ENCODE assay signal across 8 cellular contexts in genomic region chr6:24718449-24719124, GRCh38. TPM values are rescaled to one million over a fixed set of nuclear protein-coding genes. Genes with fewer than 3 reads are reported as not detected.
A peak's percentile ranks its signal among the peaks of the same experiment; 100 is the strongest.
DNase-seq lines count a peak whose midpoint lies in the region; ATAC-seq and TF ChIP-seq lines count a peak whose summit lies in the region.

No MANE protein-coding gene starts in this region.

- no peak for ATAC-seq in T-helper 17 cell
- ATAC-seq in HG02642 (IDR thresholded peaks at IDR 0.05; ENCODE audit: poor library complexity, unreplicated experiment): no peak

- in situ Hi-C loops in HAP-1 (cut with MboI; ENCODE audit: low sequenced_read_pairs): no loop called here

- H3K36me3 ChIP-seq in HAP-1 (replicated peaks) (peaks cover 49% of the 10 kb centered on the region), skeletal muscle satellite cell (ENCODE audit: insufficient read depth, low read length) (peaks cover 58% of the 10 kb centered on the region)

- peak overlapping the region; percentile 80 for H3K4me2 ChIP-seq in skeletal muscle satellite cell (ENCODE audit: low read length)

- H3K9ac ChIP-seq in skeletal muscle satellite cell (ENCODE audit: low read depth, low read length): peak overlapping the region; percentile 100

- H3K27me3 Mint-ChIP-seq in T-helper 17 cell: no peaks in the 10 kb centered on the region

- no peaks in the 10 kb centered on the region for H3K27me3 ChIP-seq in HAP-1 (ENCODE audit: low read depth)
- no peaks in the 10 kb centered on the region for H3K27me3 ChIP-seq in skeletal muscle satellite cell (ENCODE audit: control insufficient read depth, insufficient read depth, low read length)

- H3K36me3 Mint-ChIP-seq in T-helper 17 cell (ENCODE audit: low read depth): peaks cover 7% of the 10 kb centered on the region

- H3K4me1 Mint-ChIP-seq in T-helper 17 cell: peaks cover 47% of the 10 kb centered on the region

- TF ChIP-seq CTCF in fibroblast of the aortic adventitia (IDR thresholded peaks at IDR 0.05; ENCODE audit: insufficient read depth, low read length): no peak

- H3K4me1 ChIP-seq in HAP-1: peaks cover 15% of the 10 kb centered on the region
- H3K4me1 ChIP-seq in skeletal muscle satellite cell (ENCODE audit: control insufficient read depth, insufficient read depth, low read length): peaks cover 28% of the 10 kb centered on the region

- H3K4me3 Mint-ChIP-seq in T-helper 17 cell: peak overlapping the region; percentile 96

- DNase-seq in HAP-1 (ENCODE audit: low spot score in 2 of 2) (no peak), T-helper 17 cell (no peak), fibroblast of the aortic adventitia (ENCODE audit: low read depth) (no peak), epidermal melanocyte (ENCODE audit: insufficient read length, low spot score) (no peak), SK-N-DZ (ENCODE audit: low spot score) (no peak), SHP77 treated with DMSO at 0.1 percent for 48 hours (lab: John Stamatoyannopoulos, UW) (no peak)

- peak overlapping the region; percentile 99 for H3K27ac Mint-ChIP-seq in T-helper 17 cell

- no peaks in the 10 kb centered on the region for H3K9me3 ChIP-seq in HAP-1
- no peaks in the 10 kb centered on the region for H3K9me3 ChIP-seq in T-helper 17 cell (ENCODE audit: control insufficient read depth, low read length, poor library complexity, severe bottlenecking)
- H3K9me3 ChIP-seq in skeletal muscle satellite cell (replicated peaks; ENCODE audit: low read length): no peaks in the 10 kb centered on the region

- H3K4me3 ChIP-seq in HAP-1 (peak overlapping the region; percentile 99), fibroblast of the aortic adventitia (ENCODE audit: low read depth, low read length) (peak overlapping the region; percentile 94), skeletal muscle satellite cell (ENCODE audit: low read length) (peak overlapping the region; percentile 98)

RNA-seq across cellular contexts. Expression of gene C6orf62, which starts 0.4 kb away (rescaled TPM):
- 100 to 1,000 TPM; 103 to 110 TPM for total RNA-seq in T-helper 17 cell
- total RNA-seq in fibroblast of the aortic adventitia (ENCODE audit: low replicate concordance): 121 and 246 TPM in 2 replicates
- 90.4 and 118 TPM in 2 replicates for total RNA-seq in skeletal muscle satellite cell (2012; rRNA removed)
- 55.7 and 73.1 TPM in 2 replicates for polyA plus RNA-seq in SK-N-DZ (2014; cell fraction: cytosol; rRNA removed)
- 39.2 and 41.6 TPM in 2 replicates for polyA plus RNA-seq in SK-N-DZ (2014; cell fraction: nucleus; rRNA removed)

RNA-seq across cellular contexts. Expression of gene ACOT13, which starts 51.7 kb away (rescaled TPM):
- 1 to 10 TPM; 2.9 to 5.3 TPM for total RNA-seq in T-helper 17 cell
- total RNA-seq in fibroblast of the aortic adventitia (ENCODE audit: low replicate concordance): 10.8 and 12.2 TPM in 2 replicates
- 6.3 and 6.6 TPM in 2 replicates for total RNA-seq in skeletal muscle satellite cell (2012; rRNA removed)
- polyA plus RNA-seq in SK-N-DZ (2014; cell fraction: cytosol; rRNA removed): 6.0 and 8.5 TPM in 2 replicates
- polyA plus RNA-seq in SK-N-DZ (2014; cell fraction: nucleus; rRNA removed): 5.0 and 6.4 TPM in 2 replicates

RNA-seq across cellular contexts. Expression of gene TDP2, which starts 51.9 kb away (rescaled TPM):
- total RNA-seq in T-helper 17 cell (10 to 100 TPM; 35.6 to 42.0 TPM), fibroblast of the aortic adventitia (ENCODE audit: low replicate concordance) (29.5 and 44.4 TPM in 2 replicates)
- total RNA-seq in skeletal muscle satellite cell (2012; rRNA removed): 21.4 and 26.6 TPM in 2 replicates
- 9.7 and 14.9 TPM in 2 replicates for polyA plus RNA-seq in SK-N-DZ (2014; cell fraction: cytosol; rRNA removed)
- polyA plus RNA-seq in SK-N-DZ (2014; cell fraction: nucleus; rRNA removed): 17.3 and 25.1 TPM in 2 replicates

RNA-seq across cellular contexts. Expression of gene GMNN, which starts 56.1 kb away (rescaled TPM):
- total RNA-seq in T-helper 17 cell (10 to 100 TPM; 11.7 to 15.3 TPM), fibroblast of the aortic adventitia (ENCODE audit: low replicate concordance) (17.2 and 41.7 TPM in 2 replicates)
- total RNA-seq in skeletal muscle satellite cell (2012; rRNA removed): 24.6 and 35.4 TPM in 2 replicates
- 120 and 126 TPM in 2 replicates for polyA plus RNA-seq in SK-N-DZ (2014; cell fraction: cytosol; rRNA removed)
- polyA plus RNA-seq in SK-N-DZ (2014; cell fraction: nucleus; rRNA removed): 85.4 and 98.3 TPM in 2 replicates
